In the genomic region with DNA sequence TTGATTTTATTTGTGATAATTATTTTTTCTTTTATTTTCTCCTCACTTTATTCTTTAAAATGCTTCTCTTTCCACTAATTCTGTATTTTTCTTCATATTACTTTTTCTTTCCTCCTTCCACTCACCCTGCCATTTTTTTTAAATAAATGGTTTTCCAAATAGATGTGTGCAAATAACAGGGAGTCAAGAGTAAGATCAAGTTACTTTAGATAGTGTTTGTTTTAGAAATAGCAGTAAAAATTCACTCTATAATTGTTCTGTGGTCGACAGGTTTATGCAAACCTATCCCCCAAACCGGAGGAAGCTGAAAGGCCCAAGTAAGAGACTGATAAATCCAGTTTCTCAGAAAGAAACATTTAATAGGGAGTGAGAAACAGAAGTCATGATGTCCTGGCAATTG, we compare ENCODE assay signal across 1 cellular context.
TF ChIP-seq lines count a peak whose summit lies in the region.

No MANE protein-coding gene starts in this region.

TF ChIP-seq in HEK293, 187 proteins besides CTCF, POLR2A, EP300 and RAD21 (continued from another document):
- TF ChIP-seq KLF16 (tag by site-specific recombination; IDR thresholded peaks at IDR 0.05) (no peak), ZFP3 (tag by site-specific recombination; IDR thresholded peaks at IDR 0.05; ENCODE audit: low read depth) (no peak), WT1 (tag by site-specific recombination; IDR thresholded peaks at IDR 0.05) (peak; percentile 57), ZNF555 (tag by site-specific recombination; conservative IDR thresholded peaks at IDR 0.05) (no peak), OSR2 (tag by site-specific recombination; IDR thresholded peaks at IDR 0.05) (0 out of 2 replicates have a peak, but pooled peaks have one; percentile 55), HOXD13 (CRISPR knock-in tag; IDR thresholded peaks at IDR 0.05; ENCODE audit: borderline replicate concordance) (no peak)
